1 cellular context compared by ENCODE assay signal in the genomic region with DNA sequence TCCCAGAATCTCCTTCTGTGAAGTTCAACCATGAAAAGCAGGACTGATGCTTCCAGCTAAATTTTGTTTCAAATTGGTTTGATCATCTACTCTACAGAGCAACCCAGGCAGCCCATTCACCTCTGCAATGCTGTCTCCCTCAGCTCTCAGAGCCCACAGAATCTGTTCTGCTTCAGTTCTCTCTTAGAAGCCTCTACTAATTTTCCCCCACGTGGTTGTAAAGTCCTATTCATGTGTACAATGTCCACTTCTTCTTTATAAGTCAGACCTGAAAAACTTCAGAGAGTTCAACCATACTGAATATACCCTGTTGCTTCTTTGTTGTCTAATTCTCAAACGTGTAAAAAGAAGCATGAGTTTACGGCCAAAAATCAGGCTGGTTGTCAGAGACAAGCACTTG.
TF ChIP-seq lines count a peak whose summit lies in the region.

No MANE protein-coding gene starts in this region.

TF ChIP-seq in GM12878, 131 proteins besides CTCF, POLR2A, EP300 and RAD21:
- TF ChIP-seq, protein P1, sequence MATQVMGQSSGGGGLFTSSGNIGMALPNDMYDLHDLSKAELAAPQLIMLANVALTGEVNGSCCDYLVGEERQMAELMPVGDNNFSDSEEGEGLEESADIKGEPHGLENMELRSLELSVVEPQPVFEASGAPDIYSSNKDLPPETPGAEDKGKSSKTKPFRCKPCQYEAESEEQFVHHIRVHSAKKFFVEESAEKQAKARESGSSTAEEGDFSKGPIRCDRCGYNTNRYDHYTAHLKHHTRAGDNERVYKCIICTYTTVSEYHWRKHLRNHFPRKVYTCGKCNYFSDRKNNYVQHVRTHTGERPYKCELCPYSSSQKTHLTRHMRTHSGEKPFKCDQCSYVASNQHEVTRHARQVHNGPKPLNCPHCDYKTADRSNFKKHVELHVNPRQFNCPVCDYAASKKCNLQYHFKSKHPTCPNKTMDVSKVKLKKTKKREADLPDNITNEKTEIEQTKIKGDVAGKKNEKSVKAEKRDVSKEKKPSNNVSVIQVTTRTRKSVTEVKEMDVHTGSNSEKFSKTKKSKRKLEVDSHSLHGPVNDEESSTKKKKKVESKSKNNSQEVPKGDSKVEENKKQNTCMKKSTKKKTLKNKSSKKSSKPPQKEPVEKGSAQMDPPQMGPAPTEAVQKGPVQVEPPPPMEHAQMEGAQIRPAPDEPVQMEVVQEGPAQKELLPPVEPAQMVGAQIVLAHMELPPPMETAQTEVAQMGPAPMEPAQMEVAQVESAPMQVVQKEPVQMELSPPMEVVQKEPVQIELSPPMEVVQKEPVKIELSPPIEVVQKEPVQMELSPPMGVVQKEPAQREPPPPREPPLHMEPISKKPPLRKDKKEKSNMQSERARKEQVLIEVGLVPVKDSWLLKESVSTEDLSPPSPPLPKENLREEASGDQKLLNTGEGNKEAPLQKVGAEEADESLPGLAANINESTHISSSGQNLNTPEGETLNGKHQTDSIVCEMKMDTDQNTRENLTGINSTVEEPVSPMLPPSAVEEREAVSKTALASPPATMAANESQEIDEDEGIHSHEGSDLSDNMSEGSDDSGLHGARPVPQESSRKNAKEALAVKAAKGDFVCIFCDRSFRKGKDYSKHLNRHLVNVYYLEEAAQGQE (IDR thresholded peaks at IDR 0.05; ENCODE audit: low read depth, low read length), result no peak
- peak; percentile 73 for TF ChIP-seq RAD51 (IDR thresholded peaks at IDR 0.05)
TF ChIP-seq in GM12878: peak in this region for 1.
